In the genomic region with DNA sequence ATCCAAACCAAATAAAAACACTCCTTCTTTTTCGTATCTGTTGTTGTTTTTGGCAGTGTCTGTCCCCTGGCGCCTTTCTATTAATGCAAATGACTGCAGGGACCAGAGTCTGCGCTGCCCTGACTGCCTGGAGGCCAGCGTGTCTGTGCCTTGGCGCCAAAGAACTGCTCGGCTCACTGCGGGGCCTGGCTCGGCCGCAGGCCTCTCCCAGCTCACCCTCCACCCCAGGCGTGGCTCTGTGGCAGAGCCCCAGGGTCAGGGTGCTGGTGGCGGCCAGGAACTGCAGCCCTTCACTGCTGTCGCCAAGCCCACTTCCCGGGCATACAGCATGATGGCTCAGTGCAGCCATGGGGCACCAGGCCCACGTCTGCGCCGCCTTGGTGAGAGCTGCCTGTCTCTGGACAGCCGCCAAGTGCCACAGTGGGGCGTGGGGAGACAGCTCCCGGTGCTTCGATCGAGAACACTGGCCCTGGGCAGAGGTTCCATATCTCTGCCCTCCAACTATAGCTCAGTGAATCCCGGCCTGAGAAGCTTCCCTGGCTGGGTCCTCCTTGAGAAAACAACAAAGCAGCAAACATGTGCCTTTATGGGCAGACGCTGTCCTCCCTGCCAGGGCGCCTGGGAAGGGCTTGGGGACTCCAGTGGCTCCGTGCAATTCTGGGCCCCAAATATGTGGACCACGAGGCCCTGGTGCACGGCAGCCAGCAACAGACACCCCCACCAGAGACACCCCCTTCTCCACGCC, we compare ENCODE assay signal across 13 cellular contexts. TPM values are rescaled to one million over a fixed set of nuclear protein-coding genes. Genes with fewer than 3 reads are reported as not detected.
A peak's percentile ranks its signal among the peaks of the same experiment; 100 is the strongest.
DNase-seq lines count a peak whose midpoint lies in the region; ATAC-seq, FAIRE-seq and TF ChIP-seq lines count a peak whose summit lies in the region.
"Had no signal": no experiment of that assay in that cellular context is flagged by ENCODE, and none has a peak within 500 bp of the region (broad histone marks: within the 10 kb centered on the region; RNA-seq: fewer than 3 reads in every experiment).

No MANE protein-coding gene starts in this region.

- DNase-seq in AG20443 (ENCODE audit: low spot score) (peak; percentile 34), NCI-H446 treated with DMSO at 0.1 percent for 48 hours (lab: John Stamatoyannopoulos, UW) (peak; percentile 59), foreskin keratinocyte (no peak), osteoblast (ENCODE audit: insufficient read length, low spot score, missing footprints) (peak; percentile 94), NCI-H510A (lab: John Stamatoyannopoulos, UW) (no peak), brain microvascular endothelial cell (no peak), GM19239 (ENCODE audit: insufficient read length, low spot score) (no peak)
- DNase-seq: activated CD4-positive, alpha-beta T cell treated with anti-CD3 and anti-CD28 coated beads for 36 hours; cortex of kidney; SJCRH30; stimulated activated CD4-positive, alpha-beta T cell treated with anti-CD3 and anti-CD28 coated beads, Interleukin-12 subunit alpha, Interleukin-12 subunit beta, amount 100 ng/mL, for 4 hours had no signal

- H3K27me3 ChIP-seq in foreskin keratinocyte (no peaks in the 10 kb centered on the region), osteoblast (ENCODE audit: insufficient read depth, low read length) (no peaks in the 10 kb centered on the region), brain microvascular endothelial cell (replicated peaks) (no peaks in the 10 kb centered on the region)
- H3K27me3 ChIP-seq: SJCRH30 had no signal

- TF ChIP-seq CTCF in foreskin keratinocyte (conservative IDR thresholded peaks at IDR 0.05) = no peak
- TF ChIP-seq CTCF in osteoblast (IDR thresholded peaks at IDR 0.05; ENCODE audit: extremely low read depth, low read depth, low read length) = peak; percentile 6
- TF ChIP-seq CTCF in brain microvascular endothelial cell (IDR thresholded peaks at IDR 0.05; ENCODE audit: low read depth, low read length, missing control alignments) = no peak

- in situ Hi-C loops in brain microvascular endothelial cell (cut with HindIII; ENCODE audit: low pct_ligation_motif_present, low sequenced_read_pairs) = no loop called here

- FAIRE-seq in GM19239 (lab: Jason Lieb, UNC) = no peak
- FAIRE-seq: H1 had no signal

- H3K4me1 ChIP-seq in foreskin keratinocyte = peaks cover 12% of the 10 kb centered on the region
- peaks cover 9% of the 10 kb centered on the region for H3K4me1 ChIP-seq in osteoblast (ENCODE audit: insufficient read depth, low read length)
- H3K4me1 ChIP-seq: SJCRH30 had no signal

- no peaks in the 10 kb centered on the region for H3K9me3 ChIP-seq in osteoblast (ENCODE audit: low read depth, low read length)
- H3K9me3 ChIP-seq: SJCRH30 had no signal

- peaks cover 53% of the 10 kb centered on the region for H4K20me1 ChIP-seq in osteoblast (ENCODE audit: insufficient read depth, low read length)

- no peak overlapping the region for H2AFZ ChIP-seq in osteoblast (ENCODE audit: low read length)

- H3K27ac ChIP-seq in foreskin keratinocyte (no peak overlapping the region), osteoblast (ENCODE audit: low read depth, low read length) (no peak overlapping the region), brain microvascular endothelial cell (no peak overlapping the region)
- H3K27ac ChIP-seq: SJCRH30 had no signal

- H3K79me2 ChIP-seq in osteoblast (ENCODE audit: insufficient read depth, low read length) = peaks cover 92% of the 10 kb centered on the region

- H3K36me3 ChIP-seq in osteoblast (ENCODE audit: insufficient read depth, low read length) = peaks cover 33% of the 10 kb centered on the region
- H3K36me3 ChIP-seq in brain microvascular endothelial cell (replicated peaks) = peaks cover 44% of the 10 kb centered on the region

- no peak overlapping the region for H3K4me2 ChIP-seq in osteoblast (ENCODE audit: insufficient read depth, low read length)

- peak; percentile 5 for ATAC-seq in foreskin keratinocyte
- no peak for ATAC-seq in GM18498 (IDR thresholded peaks at IDR 0.05; ENCODE audit: unreplicated experiment)
- ATAC-seq: activated CD4-positive, alpha-beta T cell treated with anti-CD3 and anti-CD28 coated beads for 36 hours had no signal

- no peak overlapping the region for H3K4me3 ChIP-seq in osteoblast (ENCODE audit: insufficient read depth, low read length)
- H3K4me3 ChIP-seq in brain microvascular endothelial cell (ENCODE audit: low read depth, low read length) = no peak overlapping the region
- H3K4me3 ChIP-seq: SJCRH30 had no signal

RNA-seq across cellular contexts. Expression of a gene that starts 11.1 kb away (rescaled TPM):
- total RNA-seq in foreskin keratinocyte (67.2 and 68.5 TPM in 2 replicates), osteoblast (49.2 and 51.3 TPM in 2 replicates)
- 48.4 and 49.3 TPM in 2 replicates for polyA plus RNA-seq in foreskin keratinocyte

RNA-seq across cellular contexts. Expression of a gene that starts 18.8 kb away (rescaled TPM):
- total RNA-seq in foreskin keratinocyte (339 and 389 TPM in 2 replicates), osteoblast (388 and 457 TPM in 2 replicates)
- polyA plus RNA-seq in foreskin keratinocyte = 375 and 407 TPM in 2 replicates

RNA-seq across cellular contexts. Expression of a gene that starts 25.5 kb away (rescaled TPM):
- 29.5 and 38.9 TPM in 2 replicates for total RNA-seq in foreskin keratinocyte
- 26.0 and 34.5 TPM in 2 replicates for polyA plus RNA-seq in foreskin keratinocyte
- 13.8 and 14.4 TPM in 2 replicates for total RNA-seq in osteoblast

Comparison
In these comparisons a context has a peak if more than half of its experiments do, and no peak if none do; other contexts are left out.
1. DNase-seq: peak in AG20443 (single experiment), NCI-H446 treated with DMSO at 0.1 percent for 48 hours (single experiment) and osteoblast (single experiment); none in foreskin keratinocyte (0 of 2), NCI-H510A (single experiment), brain microvascular endothelial cell (single experiment) and GM19239 (single experiment).